In the genomic region with DNA sequence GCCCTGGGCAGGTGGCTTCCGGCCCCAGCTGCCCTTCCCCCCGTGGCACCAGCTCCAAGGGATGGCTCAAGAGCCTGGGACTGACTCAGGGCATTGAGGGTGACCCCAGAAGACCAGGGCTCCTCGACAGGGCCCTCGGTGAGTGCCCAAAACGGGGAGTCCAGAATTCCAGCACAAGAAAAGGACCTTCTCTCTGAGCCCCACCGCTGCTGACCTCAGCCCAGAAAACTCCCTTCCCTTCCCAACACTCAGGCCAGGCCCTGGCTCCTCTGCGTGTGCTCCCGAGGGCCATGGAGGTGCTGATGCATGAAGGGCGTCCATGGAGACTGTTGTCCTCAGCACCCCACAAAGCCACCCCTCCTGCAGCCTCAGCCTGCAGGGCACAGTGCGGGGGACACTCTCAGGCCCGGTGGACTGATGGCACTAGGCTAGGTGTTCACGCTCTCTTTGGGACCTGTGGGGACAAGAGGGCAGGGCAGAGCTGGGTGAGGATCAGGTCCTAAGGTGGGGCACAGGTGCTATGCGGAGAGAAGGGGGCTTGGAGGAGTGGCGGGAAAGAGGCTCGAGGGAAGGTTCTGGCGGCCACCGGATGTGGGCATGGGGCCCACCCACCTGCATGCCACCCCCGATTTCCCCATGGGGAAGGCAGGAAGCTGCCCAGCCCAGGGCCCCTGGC, we compare ENCODE assay signal across 1 cellular context.
A peak's percentile ranks its signal among the peaks of the same experiment; 100 is the strongest.
TF ChIP-seq lines count a peak whose summit lies in the region.

No MANE protein-coding gene starts in this region.

TF ChIP-seq in HepG2, 621 proteins besides CTCF, POLR2A, EP300 and RAD21:
- 0 out of 2 replicates have a peak, but pooled peaks have one; percentile 20 for TF ChIP-seq ZNF589 (CRISPR knock-in tag; conservative IDR thresholded peaks at IDR 0.05)
- no peak for TF ChIP-seq SNAI1 (CRISPR knock-in tag; IDR thresholded peaks at IDR 0.05; ENCODE audit: borderline replicate concordance)
- TF ChIP-seq, protein P1, sequence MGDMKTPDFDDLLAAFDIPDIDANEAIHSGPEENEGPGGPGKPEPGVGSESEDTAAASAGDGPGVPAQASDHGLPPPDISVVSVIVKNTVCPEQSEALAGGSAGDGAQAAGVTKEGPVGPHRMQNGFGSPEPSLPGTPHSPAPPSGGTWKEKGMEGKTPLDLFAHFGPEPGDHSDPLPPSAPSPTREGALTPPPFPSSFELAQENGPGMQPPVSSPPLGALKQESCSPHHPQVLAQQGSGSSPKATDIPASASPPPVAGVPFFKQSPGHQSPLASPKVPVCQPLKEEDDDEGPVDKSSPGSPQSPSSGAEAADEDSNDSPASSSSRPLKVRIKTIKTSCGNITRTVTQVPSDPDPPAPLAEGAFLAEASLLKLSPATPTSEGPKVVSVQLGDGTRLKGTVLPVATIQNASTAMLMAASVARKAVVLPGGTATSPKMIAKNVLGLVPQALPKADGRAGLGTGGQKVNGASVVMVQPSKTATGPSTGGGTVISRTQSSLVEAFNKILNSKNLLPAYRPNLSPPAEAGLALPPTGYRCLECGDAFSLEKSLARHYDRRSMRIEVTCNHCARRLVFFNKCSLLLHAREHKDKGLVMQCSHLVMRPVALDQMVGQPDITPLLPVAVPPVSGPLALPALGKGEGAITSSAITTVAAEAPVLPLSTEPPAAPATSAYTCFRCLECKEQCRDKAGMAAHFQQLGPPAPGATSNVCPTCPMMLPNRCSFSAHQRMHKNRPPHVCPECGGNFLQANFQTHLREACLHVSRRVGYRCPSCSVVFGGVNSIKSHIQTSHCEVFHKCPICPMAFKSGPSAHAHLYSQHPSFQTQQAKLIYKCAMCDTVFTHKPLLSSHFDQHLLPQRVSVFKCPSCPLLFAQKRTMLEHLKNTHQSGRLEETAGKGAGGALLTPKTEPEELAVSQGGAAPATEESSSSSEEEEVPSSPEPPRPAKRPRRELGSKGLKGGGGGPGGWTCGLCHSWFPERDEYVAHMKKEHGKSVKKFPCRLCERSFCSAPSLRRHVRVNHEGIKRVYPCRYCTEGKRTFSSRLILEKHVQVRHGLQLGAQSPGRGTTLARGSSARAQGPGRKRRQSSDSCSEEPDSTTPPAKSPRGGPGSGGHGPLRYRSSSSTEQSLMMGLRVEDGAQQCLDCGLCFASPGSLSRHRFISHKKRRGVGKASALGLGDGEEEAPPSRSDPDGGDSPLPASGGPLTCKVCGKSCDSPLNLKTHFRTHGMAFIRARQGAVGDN (CRISPR knock-in tag; IDR thresholded peaks at IDR 0.05): 0 out of 2 replicates have a peak, but pooled peaks have one; percentile 17
